Comparison of ENCODE assay signal across 19 cellular contexts in the genomic region with DNA sequence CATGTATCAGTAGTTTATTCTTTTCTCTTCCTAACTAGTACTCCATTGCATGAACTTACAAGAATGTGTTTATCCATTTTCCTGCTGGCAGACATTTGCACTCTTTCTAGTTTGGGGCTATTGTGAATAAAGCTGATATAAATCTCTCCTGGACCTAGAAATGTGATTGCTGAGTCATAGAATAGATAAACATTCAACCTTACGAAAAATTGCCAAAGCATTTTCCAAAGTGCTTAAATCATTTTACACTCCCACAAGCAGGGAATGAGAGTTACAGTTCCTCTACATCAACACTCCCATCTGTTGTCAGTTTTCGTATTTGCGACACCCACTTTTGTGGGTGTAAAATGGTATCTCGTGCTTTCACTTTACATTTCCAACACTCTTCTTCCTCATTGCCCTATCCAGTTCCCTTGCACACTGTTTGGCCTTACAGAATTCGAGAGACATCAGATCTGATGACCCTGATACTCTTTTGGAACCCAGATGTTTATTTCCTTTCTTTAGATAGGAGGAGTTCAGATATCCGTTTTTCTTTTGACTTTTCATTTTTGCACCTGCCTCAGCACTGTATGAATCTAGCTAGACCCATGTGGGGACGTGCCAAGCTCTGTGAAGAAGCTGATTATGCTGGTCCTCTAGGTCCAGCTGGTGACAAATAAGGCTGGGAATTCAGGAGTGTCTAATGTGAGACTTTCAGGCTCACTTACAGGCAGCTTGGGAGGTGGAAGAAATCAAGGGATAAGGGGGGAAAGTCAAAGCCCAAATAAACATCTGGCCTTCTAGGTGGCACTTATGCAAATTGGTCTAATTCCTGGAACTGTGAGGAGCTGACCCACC. TPM values are rescaled to one million over a fixed set of nuclear protein-coding genes. Genes with fewer than 3 reads are reported as not detected.
DNase-seq lines count a peak whose midpoint lies in the region; ATAC-seq lines count a peak whose summit lies in the region.
"Had no signal": no experiment of that assay in that cellular context is flagged by ENCODE, and none has a peak within 500 bp of the region (broad histone marks: within the 10 kb centered on the region; RNA-seq: fewer than 3 reads in every experiment).

No MANE protein-coding gene starts in this region.

- no peaks in the 10 kb centered on the region for H3K4me1 Mint-ChIP-seq in activated T-helper 2 cell treated with anti-CD3 and anti-CD28 coated beads, Interferon-gamma antibody, Interleukin-2, Interleukin-4, amounts not matched to agents 10 μg/mL and 5 μg/mL and 100 μg/mL, durations not matched to agents 14 hours and 24 hours and 36 hours (ENCODE audit: low read depth)
- H3K4me1 Mint-ChIP-seq: activated naive CD4-positive, alpha-beta T cell treated with anti-CD3 and anti-CD28 coated beads, Interleukin-2, amount 50 U/mL, for 24 hours; B cell; IgD-negative memory B cell; T-helper 17 cell had no signal

- no peaks in the 10 kb centered on the region for H3K9me3 Mint-ChIP-seq in activated T-helper 2 cell treated with anti-CD3 and anti-CD28 coated beads, Interferon-gamma antibody, Interleukin-2, Interleukin-4, amounts not matched to agents 10 μg/mL and 5 μg/mL and 100 μg/mL, durations not matched to agents 14 hours and 24 hours and 36 hours
- H3K9me3 Mint-ChIP-seq: endodermal cell had no signal

- no peak overlapping the region for H3K4me3 Mint-ChIP-seq in activated T-helper 2 cell treated with anti-CD3 and anti-CD28 coated beads, Interferon-gamma antibody, Interleukin-2, Interleukin-4, amounts not matched to agents 10 μg/mL and 5 μg/mL and 100 μg/mL, durations not matched to agents 14 hours and 24 hours and 36 hours (ENCODE audit: low read depth)
- H3K4me3 Mint-ChIP-seq: activated naive CD4-positive, alpha-beta T cell treated with anti-CD3 and anti-CD28 coated beads, Interleukin-2, amount 50 U/mL, for 24 hours; B cell; endodermal cell; IgD-negative memory B cell; T-helper 17 cell had no signal

- no peaks in the 10 kb centered on the region for H3K27me3 Mint-ChIP-seq in activated T-helper 2 cell treated with anti-CD3 and anti-CD28 coated beads, Interferon-gamma antibody, Interleukin-2, Interleukin-4, amounts not matched to agents 10 μg/mL and 5 μg/mL and 100 μg/mL, durations not matched to agents 14 hours and 24 hours and 36 hours (ENCODE audit: low read depth)

- H3K27ac Mint-ChIP-seq in activated T-helper 2 cell treated with anti-CD3 and anti-CD28 coated beads, Interferon-gamma antibody, Interleukin-2, Interleukin-4, amounts not matched to agents 10 μg/mL and 5 μg/mL and 100 μg/mL, durations not matched to agents 14 hours and 24 hours and 36 hours = no peak overlapping the region
- H3K27ac Mint-ChIP-seq: activated naive CD4-positive, alpha-beta T cell treated with anti-CD3 and anti-CD28 coated beads, Interleukin-2, amount 50 U/mL, for 24 hours; B cell; endodermal cell; T-helper 17 cell had no signal

- intact Hi-C loops in left colon (cut with DNase I, micrococcal nuclease) = no loop called here
- intact Hi-C loops in activated T-helper 2 cell treated with anti-CD3 and anti-CD28 coated beads, Interferon-gamma antibody, Interleukin-2, Interleukin-4, amounts not matched to agents 10 μg/mL and 5 μg/mL and 100 μg/mL, durations not matched to agents 14 hours and 24 hours and 36 hours (cut with micrococcal nuclease) = no loop called here

- ATAC-seq in left colon (peak; percentile 93), HG03469 (IDR thresholded peaks at IDR 0.05; ENCODE audit: unreplicated experiment) (no peak)
- ATAC-seq: T-helper 17 cell had no signal

- no peaks in the 10 kb centered on the region for H3K36me3 Mint-ChIP-seq in activated T-helper 2 cell treated with anti-CD3 and anti-CD28 coated beads, Interferon-gamma antibody, Interleukin-2, Interleukin-4, amounts not matched to agents 10 μg/mL and 5 μg/mL and 100 μg/mL, durations not matched to agents 14 hours and 24 hours and 36 hours (ENCODE audit: low read depth)
- H3K36me3 Mint-ChIP-seq: activated naive CD4-positive, alpha-beta T cell treated with anti-CD3 and anti-CD28 coated beads, Interleukin-2, amount 50 U/mL, for 24 hours; IgD-negative memory B cell had no signal

- DNase-seq in Ammon's horn (ENCODE audit: low spot score) (peak; percentile 32), NCI-H1694 (lab: John Stamatoyannopoulos, UW) (peak; percentile 39), SW480 (ENCODE audit: low spot score) (peak; percentile 16), left colon (no peak), HuH-7.5 (ENCODE audit: low spot score) (no peak), T-helper 9 cell (no peak)
- DNase-seq in activated T-helper 2 cell treated with anti-CD3 and anti-CD28 coated beads, Interferon-gamma antibody, Interleukin-2, Interleukin-4, amounts not matched to agents 10 μg/mL and 5 μg/mL and 100 μg/mL, durations not matched to agents 14 hours and 24 hours and 36 hours (ENCODE audit: low spot score) = no peak
- DNase-seq: activated CD4-positive, CD25-positive, alpha-beta regulatory T cell treated with anti-CD3 and anti-CD28 coated beads, Interleukin-2, amount 50 U/mL, for 72 hours; mesendoderm; NCI-H1092; Peyer's patch; stimulated activated CD4-positive, alpha-beta T cell treated with anti-CD3 and anti-CD28 coated beads, Interleukin-4, amount 100 ng/mL, for 4 hours; T-helper 17 cell; upper lobe of left lung had no signal

RNA-seq across cellular contexts. Expression of a gene that starts 14.0 kb away (rescaled TPM):
- 10 to 100 TPM; 41.1 to 49.7 TPM for total RNA-seq in left colon
- not detected in 2 replicates for total RNA-seq in activated T-helper 2 cell treated with anti-CD3 and anti-CD28 coated beads, Interferon-gamma antibody, Interleukin-2, Interleukin-4, amounts not matched to agents 10 μg/mL and 5 μg/mL and 100 μg/mL, durations not matched to agents 14 hours and 24 hours and 36 hours
- total RNA-seq: B cell, T-helper 17 cell had no signal

Comparison
In these comparisons a context has a peak if more than half of its experiments do, and no peak if none do; other contexts are left out.
1. DNase-seq: peak in Ammon's horn (single experiment), NCI-H1694 (single experiment) and SW480 (single experiment); none in left colon (0 of 2), activated T-helper 2 cell treated with anti-CD3 and anti-CD28 coated beads, Interferon-gamma antibody, Interleukin-2, Interleukin-4, amounts not matched to agents 10 μg/mL and 5 μg/mL and 100 μg/mL, durations not matched to agents 14 hours and 24 hours and 36 hours (single experiment), HuH-7.5 (single experiment) and T-helper 9 cell (single experiment).
2. RNA of a gene that starts 14.0 kb away (total RNA-seq): 41.1 to 49.7 TPM in left colon; not detected in activated T-helper 2 cell treated with anti-CD3 and anti-CD28 coated beads, Interferon-gamma antibody, Interleukin-2, Interleukin-4, amounts not matched to agents 10 μg/mL and 5 μg/mL and 100 μg/mL, durations not matched to agents 14 hours and 24 hours and 36 hours; every median in the first group is over 10 times any median in the second.